Comparison of ENCODE assay signal across 25 cellular contexts in the genomic region with DNA sequence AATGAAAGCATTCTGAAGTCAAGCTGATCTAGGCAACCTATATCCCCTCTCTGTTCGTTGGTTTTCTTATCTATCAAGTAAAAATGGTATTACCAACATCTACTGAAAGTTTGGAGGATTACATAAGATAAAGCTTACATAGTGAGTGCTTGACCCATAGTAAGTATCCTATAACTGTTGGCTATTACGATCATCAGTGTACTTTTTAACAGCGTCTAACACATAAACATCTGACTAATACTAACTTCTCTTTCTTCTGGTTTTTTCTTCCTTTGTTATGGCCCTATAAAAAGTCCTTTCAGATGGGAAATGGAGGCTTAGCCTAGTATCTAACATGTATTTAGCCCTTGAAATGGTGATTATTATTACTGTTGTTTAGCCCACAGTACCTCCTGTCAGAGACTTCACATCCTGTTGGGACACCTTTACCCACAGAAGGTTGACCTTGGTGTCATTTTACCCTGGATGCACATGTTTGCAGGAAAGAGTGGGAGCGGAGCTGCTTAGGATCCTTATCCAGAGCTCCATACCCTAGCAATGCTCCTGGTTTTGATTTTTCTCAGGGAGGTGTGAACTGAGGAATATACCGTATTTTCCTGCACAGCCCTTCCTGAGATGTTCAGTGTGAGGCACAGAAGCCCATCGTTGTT. TPM values are rescaled to one million over a fixed set of nuclear protein-coding genes. Genes with fewer than 3 reads are reported as not detected.
"Had no signal": no experiment of that assay in that cellular context is flagged by ENCODE, and none has a peak within 500 bp of the region (broad histone marks: within the 10 kb centered on the region; RNA-seq: fewer than 3 reads in every experiment).

No MANE protein-coding gene starts in this region.

- DNase-seq: activated CD4-positive, alpha-beta T cell treated with anti-CD3 and anti-CD28 coated beads for 1 hour; activated CD4-positive, alpha-beta T cell treated with anti-CD3 and anti-CD28 coated beads, Interleukin-2, amount 10 ng/mL, durations not matched to agents 24 days and 14 days; activated CD4-positive, alpha-beta T cell treated with anti-CD3 and anti-CD28 coated beads, Interleukin-2, amount 50 U/mL, for 48 hours; activated CD8-positive, alpha-beta memory T cell treated with anti-CD3 and anti-CD28 coated beads, Interleukin-2, amount 10 ng/mL, durations not matched to agents 7 days and 5 days; activated gamma-delta T cell; activated naive CD4-positive, alpha-beta T cell treated with anti-CD3 and anti-CD28 coated beads for 36 hours; activated naive CD8-positive, alpha-beta T cell treated with anti-CD3 and anti-CD28 coated beads, Interleukin-2, amount 10 ng/mL, durations not matched to agents 7 days and 5 days; activated T-cell treated with anti-CD3 and anti-CD28 coated beads, Interleukin-2, amount 50 U/mL, for 4 hours; adrenal gland; anterior cingulate cortex; cerebellar nuclear complex; MM.1S; NCI-H1105; NCI-H1436 treated with DMSO at 0.1 percent for 48 hours; NCI-H187; NCI-H2081; NCI-H510A treated with DMSO at 0.1 percent for 48 hours; NCI-H69; PC-9; SHP77 treated with DMSO at 0.1 percent for 48 hours; T-helper 17 cell; T-helper 9 cell had no signal

- H3K4me1 Mint-ChIP-seq: activated CD8-positive, alpha-beta memory T cell treated with anti-CD3 and anti-CD28 coated beads, Interleukin-2, amount 10 ng/mL, durations not matched to agents 7 days and 5 days; activated naive CD8-positive, alpha-beta T cell treated with anti-CD3 and anti-CD28 coated beads, Interleukin-2, amount 10 ng/mL, durations not matched to agents 7 days and 5 days had no signal

- H3K4me3 Mint-ChIP-seq: activated CD4-positive, alpha-beta T cell treated with anti-CD3 and anti-CD28 coated beads, Interleukin-2, amount 10 ng/mL, durations not matched to agents 24 days and 14 days; activated CD8-positive, alpha-beta memory T cell treated with anti-CD3 and anti-CD28 coated beads, Interleukin-2, amount 10 ng/mL, durations not matched to agents 7 days and 5 days; activated naive CD4-positive, alpha-beta T cell treated with anti-CD3 and anti-CD28 coated beads for 36 hours; activated naive CD8-positive, alpha-beta T cell treated with anti-CD3 and anti-CD28 coated beads, Interleukin-2, amount 10 ng/mL, durations not matched to agents 7 days and 5 days; activated T-cell treated with anti-CD3 and anti-CD28 coated beads, Interleukin-2, amount 50 U/mL, for 4 hours; activated T-helper 17 cell treated with anti-CD3 and anti-CD28 coated beads, Interleukin-2, amount 50 U/mL, for 72 hours; T-helper 17 cell; WTC11 had no signal

- H3K36me3 ChIP-seq: adrenal gland had no signal

- H3K4me3 ChIP-seq: adrenal gland, PC-9 had no signal

- H3K27ac ChIP-seq: adrenal gland, PC-9 had no signal

- H3K27me3 Mint-ChIP-seq: activated CD4-positive, alpha-beta T cell treated with anti-CD3 and anti-CD28 coated beads, Interleukin-2, amount 10 ng/mL, durations not matched to agents 24 days and 14 days; activated CD8-positive, alpha-beta memory T cell treated with anti-CD3 and anti-CD28 coated beads, Interleukin-2, amount 10 ng/mL, durations not matched to agents 7 days and 5 days; activated naive CD8-positive, alpha-beta T cell treated with anti-CD3 and anti-CD28 coated beads, Interleukin-2, amount 10 ng/mL, durations not matched to agents 7 days and 5 days; activated T-helper 17 cell treated with anti-CD3 and anti-CD28 coated beads, Interleukin-2, amount 50 U/mL, for 72 hours; T-helper 17 cell had no signal

- H3K9me3 Mint-ChIP-seq: activated CD4-positive, alpha-beta T cell treated with anti-CD3 and anti-CD28 coated beads, Interleukin-2, amount 10 ng/mL, durations not matched to agents 24 days and 14 days; activated naive CD4-positive, alpha-beta T cell treated with anti-CD3 and anti-CD28 coated beads for 36 hours; activated naive CD8-positive, alpha-beta T cell treated with anti-CD3 and anti-CD28 coated beads, Interleukin-2, amount 10 ng/mL, durations not matched to agents 7 days and 5 days; activated T-cell treated with anti-CD3 and anti-CD28 coated beads, Interleukin-2, amount 50 U/mL, for 4 hours; activated T-helper 17 cell treated with anti-CD3 and anti-CD28 coated beads, Interleukin-2, amount 50 U/mL, for 72 hours; WTC11 had no signal

- ATAC-seq: activated CD8-positive, alpha-beta memory T cell treated with anti-CD3 and anti-CD28 coated beads, Interleukin-2, amount 10 ng/mL, durations not matched to agents 7 days and 5 days; activated T-cell treated with anti-CD3 and anti-CD28 coated beads, Interleukin-2, amount 50 U/mL, for 4 hours; activated T-helper 17 cell treated with anti-CD3 and anti-CD28 coated beads, Interleukin-2, amount 50 U/mL, for 72 hours; T-helper 17 cell; WTC11 had no signal

- H3K27ac Mint-ChIP-seq: activated CD4-positive, alpha-beta T cell treated with anti-CD3 and anti-CD28 coated beads, Interleukin-2, amount 10 ng/mL, durations not matched to agents 24 days and 14 days; activated CD8-positive, alpha-beta memory T cell treated with anti-CD3 and anti-CD28 coated beads, Interleukin-2, amount 10 ng/mL, durations not matched to agents 7 days and 5 days; activated naive CD4-positive, alpha-beta T cell treated with anti-CD3 and anti-CD28 coated beads for 36 hours; activated naive CD8-positive, alpha-beta T cell treated with anti-CD3 and anti-CD28 coated beads, Interleukin-2, amount 10 ng/mL, durations not matched to agents 7 days and 5 days; activated T-helper 17 cell treated with anti-CD3 and anti-CD28 coated beads, Interleukin-2, amount 50 U/mL, for 72 hours; WTC11 had no signal

- H3K36me3 Mint-ChIP-seq: WTC11 had no signal

- H3K9me3 ChIP-seq: adrenal gland had no signal

- H3K27me3 ChIP-seq: adrenal gland had no signal

RNA-seq across cellular contexts. Expression of gene INSYN2B, which starts 6.0 kb away (rescaled TPM):
- total RNA-seq: activated CD4-positive, alpha-beta T cell treated with anti-CD3 and anti-CD28 coated beads, Interleukin-2, amount 10 ng/mL, durations not matched to agents 24 days and 14 days; activated CD8-positive, alpha-beta memory T cell treated with anti-CD3 and anti-CD28 coated beads, Interleukin-2, amount 10 ng/mL, durations not matched to agents 7 days and 5 days; activated naive CD4-positive, alpha-beta T cell treated with anti-CD3 and anti-CD28 coated beads for 36 hours; activated naive CD8-positive, alpha-beta T cell treated with anti-CD3 and anti-CD28 coated beads, Interleukin-2, amount 10 ng/mL, durations not matched to agents 7 days and 5 days; activated T-cell treated with anti-CD3 and anti-CD28 coated beads, Interleukin-2, amount 50 U/mL, for 4 hours; activated T-helper 17 cell treated with anti-CD3 and anti-CD28 coated beads, Interleukin-2, amount 50 U/mL, for 72 hours; cardiac septum; PC-9; T-helper 17 cell; WTC11 had no signal
